In the genomic region with DNA sequence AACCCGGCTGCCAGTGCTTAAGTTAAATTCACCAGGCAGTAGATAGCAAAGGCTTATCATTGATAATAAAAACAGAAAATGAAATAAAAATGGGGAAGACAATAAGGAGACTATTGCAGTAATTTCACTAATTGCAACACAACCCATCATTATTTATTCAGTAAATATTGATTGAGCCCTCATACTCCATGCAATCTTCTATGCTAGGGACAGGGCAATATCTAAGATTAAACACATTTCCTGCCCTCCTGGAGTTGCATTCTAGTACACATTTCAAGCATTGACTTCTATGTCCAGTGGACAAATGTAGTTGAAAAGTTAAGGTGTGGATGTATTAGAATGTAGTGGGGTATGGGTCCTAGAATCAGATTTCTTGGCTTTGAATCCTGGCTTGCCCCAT, we compare ENCODE assay signal across 17 cellular contexts. TPM values are rescaled to one million over a fixed set of nuclear protein-coding genes. Genes with fewer than 3 reads are reported as not detected.
DNase-seq lines count a peak whose midpoint lies in the region; ATAC-seq and TF ChIP-seq lines count a peak whose summit lies in the region.
"Had no signal": no experiment of that assay in that cellular context is flagged by ENCODE, and none has a peak within 500 bp of the region (broad histone marks: within the 10 kb centered on the region; RNA-seq: fewer than 3 reads in every experiment).

No MANE protein-coding gene starts in this region.

- H3K27ac ChIP-seq in cingulate gyrus (ENCODE audit: low read depth, low read length): peak overlapping the region; percentile 41
- H3K27ac ChIP-seq in right lobe of liver: no peak overlapping the region
- H3K27ac ChIP-seq in Karpas-422 (ENCODE audit: low read length): no peak overlapping the region
- H3K27ac ChIP-seq: A549, GM23248 had no signal

- WGBS in right lobe of liver (ENCODE audit: insufficient coverage, low coverage, low lambda C conversion rate, missing lambda C conversion rate): 71% methylated on average over 1 of the region's 1 CpG

- H4K20me1 ChIP-seq in Karpas-422 (ENCODE audit: insufficient read depth, low read depth, low read length): no peaks in the 10 kb centered on the region

- H3K9ac ChIP-seq in Karpas-422 (ENCODE audit: low read length): no peak overlapping the region
- H3K9ac ChIP-seq: GM23248 had no signal

- no peak for TF ChIP-seq POLR2A in right lobe of liver (IDR thresholded peaks at IDR 0.05)

- H3K36me3 ChIP-seq in right lobe of liver (no peaks in the 10 kb centered on the region), Karpas-422 (ENCODE audit: insufficient read depth, low read length) (no peaks in the 10 kb centered on the region)

- H2AFZ ChIP-seq in Karpas-422 (ENCODE audit: low read length): no peak overlapping the region
- H2AFZ ChIP-seq: GM23248 had no signal

- H3K27me3 ChIP-seq in right lobe of liver: no peaks in the 10 kb centered on the region
- H3K27me3 ChIP-seq in Karpas-422 (ENCODE audit: low read length): no peaks in the 10 kb centered on the region

- H3K4me1 ChIP-seq in right lobe of liver (peaks cover 0 to 4% (median 0%) of the 10 kb centered on the region in 4 donors), Karpas-422 (ENCODE audit: low read length) (no peaks in the 10 kb centered on the region)
- H3K4me1 ChIP-seq: A549 had no signal

- no peak overlapping the region for H3K4me2 ChIP-seq in Karpas-422 (ENCODE audit: low read depth, low read length, poor library complexity, severe bottlenecking)
- H3K4me2 ChIP-seq: A549 had no signal

- H3K9me3 ChIP-seq in right lobe of liver (no peaks in the 10 kb centered on the region), Karpas-422 (ENCODE audit: low read length) (no peaks in the 10 kb centered on the region)
- H3K9me3 ChIP-seq: A549 had no signal

- TF ChIP-seq CTCF in right lobe of liver (IDR thresholded peaks at IDR 0.05): no peak

- intact Hi-C loops in right lobe of liver (cut with DNase I): no loop called here

- H3K9me2 ChIP-seq in Karpas-422 (replicated peaks; ENCODE audit: insufficient read depth, low read length): no peaks in the 10 kb centered on the region

- H3K79me2 ChIP-seq in Karpas-422 (ENCODE audit: low read length): no peaks in the 10 kb centered on the region

- H3K4me3 ChIP-seq in right lobe of liver (no peak overlapping the region), Karpas-422 (ENCODE audit: low read length) (no peak overlapping the region)
- H3K4me3 ChIP-seq: A549, GM23248 had no signal

- DNase-seq in NCI-H69 (lab: John Stamatoyannopoulos, UW) (peak; percentile 32), right lobe of liver (no peak), dermis blood vessel endothelial cell (no peak), Karpas-422 (no peak), GDM1 (lab: John Stamatoyannopoulos, UW) (no peak)
- DNase-seq: 8988T; C1 segment of cervical spinal cord; Calu3; CD4-positive, alpha-beta memory T cell; COR-L47; DMS53; DMS79 treated with DMSO at 0.1 percent for 48 hours; GM23248; H7; HCEC 1CT had no signal

- peak in 3 of 4 donors; percentile 67 to 84 (median 72) for ATAC-seq in right lobe of liver
- ATAC-seq: A549 had no signal

RNA-seq across cellular contexts. Expression of gene MEGF10, which starts 12.8 kb away (rescaled TPM):
- total RNA-seq in right lobe of liver (1 to 10 TPM in 1 of 6 experiments, under 1 TPM in 5; 0.42 to 1.4 (median 0.75) TPM), dermis blood vessel endothelial cell (0.37 and 1.4 TPM in 2 replicates)
- not detected in 2 replicates for total RNA-seq in Karpas-422 (2014; rRNA removed; shearing (Covaris generic); ENCODE audit: low replicate concordance)
- total RNA-seq: CD4-positive, alpha-beta memory T cell; GM23248 had no signal
